ENCODE assay signal across 8 cellular contexts in the genomic region with DNA sequence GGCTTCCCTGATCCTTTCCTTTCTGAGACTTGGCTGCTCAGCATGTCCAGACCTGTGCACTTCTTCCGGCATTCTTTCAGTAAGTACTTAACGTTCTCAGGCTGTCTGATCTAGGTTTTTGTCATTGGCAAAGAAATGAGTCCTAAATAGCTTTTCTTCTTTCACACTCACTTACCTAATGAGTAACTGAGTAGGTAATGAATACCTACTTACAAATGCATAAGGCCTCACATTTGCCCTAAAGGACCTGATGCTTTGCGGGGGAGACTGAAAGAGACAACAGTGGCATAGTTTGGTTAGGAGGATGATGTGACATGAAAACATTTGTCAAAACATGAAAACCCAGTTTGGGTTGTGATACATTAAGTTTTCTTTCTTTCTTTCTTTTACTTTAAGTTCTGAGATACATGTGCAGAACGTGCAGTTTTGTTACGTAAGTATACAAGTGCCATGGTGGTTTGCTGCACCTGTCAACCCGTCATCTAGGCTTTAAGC.
A peak's percentile ranks its signal among the peaks of the same experiment; 100 is the strongest.
DNase-seq lines count a peak whose midpoint lies in the region; ATAC-seq and TF ChIP-seq lines count a peak whose summit lies in the region.

No MANE protein-coding gene starts in this region.

- peaks cover 55% of the 10 kb centered on the region for H3K4me1 ChIP-seq in mammary epithelial cell (ENCODE audit: insufficient read depth, low read length)

- dilution Hi-C loops in mammary epithelial cell (cut with HindIII; ENCODE audit: low sequenced_read_pairs), result no loop called here

- WGBS in mammary epithelial cell (ENCODE audit: low coverage, missing lambda C conversion rate), result 0% methylated on average over 5 of the region's 6 CpGs

- TF ChIP-seq CTCF in mammary epithelial cell (conservative IDR thresholded peaks at IDR 0.05 in 1 of 2, IDR thresholded peaks at IDR 0.05 in 1 of 2; ENCODE audit: extremely low read depth in 1 of 2, insufficient read depth in 1 of 2, low read depth in 1 of 2, low read length in 2 of 2), result no peak

- no peaks in the 10 kb centered on the region for H4K20me1 ChIP-seq in mammary epithelial cell (ENCODE audit: insufficient read depth, low read length)

- CTCF ChIA-PET in mammary epithelial cell (lab: Charles Lee; ENCODE audit: low non-redundant PET), result no interaction called here

- H3K79me2 ChIP-seq in mammary epithelial cell (ENCODE audit: insufficient read depth, low read length), result no peaks in the 10 kb centered on the region

- no peaks in the 10 kb centered on the region for H3K27me3 ChIP-seq in mammary epithelial cell (ENCODE audit: insufficient read depth, low read length)

- peak overlapping the region; percentile 79 for H2AFZ ChIP-seq in mammary epithelial cell (ENCODE audit: low read depth, low read length)

- H3K9me3 ChIP-seq in mammary epithelial cell (replicated peaks; ENCODE audit: insufficient read depth, low read length), result peaks cover 3% of the 10 kb centered on the region

- BruUV-seq in mammary epithelial cell (replicated peaks; lab: Mats Ljungman, UMichigan), result no TSS peak

- DNase-seq in mammary epithelial cell, result peak; percentile 94
- no peak for DNase-seq in cerebellar nuclear complex (lab: John Stamatoyannopoulos, UW)
- DNase-seq in UCSD-AML1 (lab: John Stamatoyannopoulos, UW; ENCODE audit: unreplicated experiment), result no peak
- DNase-seq in hippocampal formation (lab: John Stamatoyannopoulos, UW), result no peak
- no peak for DNase-seq in NCI-H526 (lab: John Stamatoyannopoulos, UW)

- peak overlapping the region; percentile 31 for H3K4me2 ChIP-seq in mammary epithelial cell (ENCODE audit: insufficient read depth, low read depth, low read length)

- H3K9ac ChIP-seq in mammary epithelial cell (ENCODE audit: insufficient read depth, low read length), result no peak overlapping the region

- H3K4me3 ChIP-seq in mammary epithelial cell (replicated peaks in 1 of 3; ENCODE audit: insufficient read depth in 1 of 3, low read depth in 2 of 3, low read length in 3 of 3), result no peak overlapping the region

- H3K36me3 ChIP-seq in mammary epithelial cell (ENCODE audit: insufficient read depth, low read length), result no peaks in the 10 kb centered on the region

- peak overlapping the region; percentile 79 for H3K27ac ChIP-seq in mammary epithelial cell (ENCODE audit: insufficient read depth, low read depth, low read length)

- intact Hi-C loops in mammary epithelial cell (cut with micrococcal nuclease), result loop anchor here (2.0 kb wide), 1 partner anchor 572 kb away; no protein-coding TSS in a partner anchor

- in situ Hi-C loops in mammary epithelial cell (cut with MboI; ENCODE audit: low sequenced_read_pairs in 2 of 2), result no loop called here

- ATAC-seq in GM18511 (IDR thresholded peaks at IDR 0.05; ENCODE audit: unreplicated experiment) (peak; percentile 99), GM19438 (IDR thresholded peaks at IDR 0.05; ENCODE audit: low read depth, unreplicated experiment) (peak; percentile 96), HG03060 (IDR thresholded peaks at IDR 0.05; ENCODE audit: low read depth, unreplicated experiment) (peak; percentile 88)
